Comparison of ENCODE assay signal across 8 cellular contexts in the genomic region with DNA sequence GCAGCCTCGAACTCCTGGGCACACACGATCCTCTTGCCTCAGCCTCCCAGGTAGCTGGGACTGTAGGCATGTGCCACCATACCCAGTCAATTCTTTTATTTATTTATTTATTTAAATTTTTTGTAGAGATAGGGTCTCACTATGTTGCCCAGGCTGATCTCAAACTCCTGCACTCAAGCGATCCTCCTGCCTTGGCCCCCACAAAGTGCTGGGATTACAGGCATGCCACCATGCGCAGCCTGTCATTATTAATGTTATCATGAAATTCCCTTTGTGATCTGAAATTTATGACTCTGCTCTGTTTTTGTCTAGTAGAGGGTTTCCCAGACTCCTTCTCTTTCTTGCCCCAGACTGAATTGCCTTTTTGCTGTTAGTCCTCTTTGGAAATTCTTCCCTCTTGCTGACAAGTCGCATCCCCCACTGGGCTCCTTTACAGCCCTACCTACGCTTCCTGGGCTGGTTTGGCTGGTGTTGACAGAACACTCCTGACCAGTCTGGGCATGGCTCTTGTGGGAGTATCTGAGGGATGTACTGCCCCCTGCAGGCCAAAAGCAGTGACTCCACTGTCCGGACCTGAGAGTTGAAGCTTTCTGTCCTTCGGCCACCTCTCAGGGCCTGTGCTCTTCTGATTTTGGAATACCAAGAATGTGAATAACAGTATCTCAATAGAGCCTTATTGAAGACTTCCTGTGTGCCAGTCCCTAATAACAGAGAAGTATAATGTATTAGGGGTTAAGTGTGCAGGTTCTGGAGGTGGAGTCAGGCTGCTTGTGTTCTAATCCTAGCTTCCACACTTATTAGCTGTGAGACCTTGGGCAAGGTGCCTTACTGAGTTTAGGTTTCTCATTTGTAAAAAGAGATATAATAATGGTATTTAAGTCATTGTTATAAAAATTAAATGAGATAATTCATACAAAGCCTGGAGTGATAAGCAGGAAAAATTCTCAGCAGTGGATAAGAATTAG. TPM values are rescaled to one million over a fixed set of nuclear protein-coding genes. Genes with fewer than 3 reads are reported as not detected.
DNase-seq lines count a peak whose midpoint lies in the region; ATAC-seq and TF ChIP-seq lines count a peak whose summit lies in the region.

No MANE protein-coding gene starts in this region.

- H3F3A ChIP-seq in GM23248 (ENCODE audit: insufficient read depth) = no peaks in the 10 kb centered on the region

- H3K79me2 ChIP-seq in GM23248 (ENCODE audit: insufficient read depth) = no peaks in the 10 kb centered on the region

- in situ Hi-C loops in GM23248 (cut with MboI) = no loop called here

- peaks cover 6% of the 10 kb centered on the region for H3K36me3 Mint-ChIP-seq in central memory CD8-positive, alpha-beta T cell (ENCODE audit: insufficient read depth)

- DNase-seq in DMS153 (lab: John Stamatoyannopoulos, UW) = peak; percentile 54
- DNase-seq in GM23248 = peak; percentile 76
- peak; percentile 39 for DNase-seq in NCI-H1105 treated with DMSO at 0.1 percent for 48 hours (lab: John Stamatoyannopoulos, UW)
- DNase-seq in activated CD4-positive, CD25-positive, alpha-beta regulatory T cell (lab: John Stamatoyannopoulos, UW) = peak; percentile 8 to 25 (median 18)
- DNase-seq in central memory CD8-positive, alpha-beta T cell (ENCODE audit: low spot score in 2 of 2) = peak; percentile 18 to 33
- peak; percentile 8 to 31 (median 18) for DNase-seq in stimulated activated CD4-positive, alpha-beta T cell treated with anti-CD3 and anti-CD28 coated beads, TNF-alpha, amount 100 ng/mL, for 4 hours (ENCODE audit: low read depth in 3 of 3)
- DNase-seq in NCI-H128 (lab: John Stamatoyannopoulos, UW; ENCODE audit: unreplicated experiment) = no peak

- H3K27ac ChIP-seq in GM23248 (no peak overlapping the region), liver (ENCODE audit: low read depth in 1 of 2, low read length in 2 of 2) (peak overlapping the region in 1 of 2 donors; percentile 20)

- peaks cover 5% of the 10 kb centered on the region for H3K4me1 Mint-ChIP-seq in central memory CD8-positive, alpha-beta T cell

- WGBS in GM23248 (ENCODE audit: low coverage in 1 of 2, low lambda C conversion rate in 2 of 2, missing lambda C conversion rate in 2 of 2), 2 experiments = 80 to 85% methylated on average over 8 of the region's 8 CpGs
- WGBS in liver = 66% methylated on average over 8 of the region's 8 CpGs

- H3K4me2 ChIP-seq in GM23248 (ENCODE audit: unreplicated experiment) = peak overlapping the region; percentile 39

- H3K4me1 ChIP-seq in GM23248 (ENCODE audit: insufficient read depth) (no peaks in the 10 kb centered on the region), liver (ENCODE audit: control insufficient read depth in 4 of 4, insufficient read depth in 4 of 4, low read length in 3 of 4) (peaks cover 2 to 45% (median 35%) of the 10 kb centered on the region in 4 donors)

- H3K4me3 ChIP-seq in GM23248 (no peak overlapping the region), liver (ENCODE audit: low read depth in 1 of 3, low read length in 3 of 3) (no peak overlapping the region)

- no peaks in the 10 kb centered on the region for H3K27me3 ChIP-seq in GM23248 (replicated peaks; ENCODE audit: insufficient read depth)
- no peaks in the 10 kb centered on the region for H3K27me3 ChIP-seq in liver (ENCODE audit: control insufficient read depth in 4 of 4, insufficient read depth in 4 of 4, low read length in 3 of 4)

- no peaks in the 10 kb centered on the region for H4K20me1 ChIP-seq in GM23248 (ENCODE audit: insufficient read depth)

- no peak overlapping the region for H3K4me3 Mint-ChIP-seq in central memory CD8-positive, alpha-beta T cell

- peak; percentile 83 for TF ChIP-seq CTCF in liver (IDR thresholded peaks at IDR 0.05; ENCODE audit: low read depth, low read length, missing input control)

- no peaks in the 10 kb centered on the region for H3K9me3 ChIP-seq in GM23248 (ENCODE audit: low read depth)
- no peaks in the 10 kb centered on the region for H3K9me3 ChIP-seq in liver (ENCODE audit: control insufficient read depth in 4 of 4, low read length in 3 of 4)

- no peak overlapping the region for H3K27ac Mint-ChIP-seq in central memory CD8-positive, alpha-beta T cell (ENCODE audit: low read depth)

- peak overlapping the region; percentile 58; the same call in 1 of the 2 replicates for H2AFZ ChIP-seq in GM23248

- H3K9me3 Mint-ChIP-seq in central memory CD8-positive, alpha-beta T cell = no peaks in the 10 kb centered on the region

- peak; percentile 46 for ATAC-seq in central memory CD8-positive, alpha-beta T cell (replicated peaks; ENCODE audit: extremely low read depth, poor library complexity, severe bottlenecking)

- no peaks in the 10 kb centered on the region for H3K9me2 ChIP-seq in GM23248 (ENCODE audit: insufficient read depth)

- H3K27me3 Mint-ChIP-seq in central memory CD8-positive, alpha-beta T cell = no peaks in the 10 kb centered on the region

- no peak overlapping the region for H3K9ac ChIP-seq in GM23248
- no peak overlapping the region for H3K9ac ChIP-seq in liver (ENCODE audit: low read depth in 1 of 2, low read length in 2 of 2)

- H3K36me3 ChIP-seq in GM23248 (ENCODE audit: low read depth) = no peaks in the 10 kb centered on the region
- no peaks in the 10 kb centered on the region for H3K36me3 ChIP-seq in liver (ENCODE audit: control insufficient read depth in 4 of 4, insufficient read depth in 3 of 4, low read depth in 1 of 4, low read length in 3 of 4)

- TF ChIP-seq RAD21 in liver (IDR thresholded peaks at IDR 0.05) = peak; percentile 79 to 88

TF ChIP-seq in liver, 16 proteins besides CTCF, POLR2A, EP300 and RAD21:
- TF ChIP-seq RXRA (IDR thresholded peaks at IDR 0.05) = peak in 1 of 2 donors; percentile 39
- TF ChIP-seq YY1 (IDR thresholded peaks at IDR 0.05) = no peak
- TF ChIP-seq, protein P1, sequence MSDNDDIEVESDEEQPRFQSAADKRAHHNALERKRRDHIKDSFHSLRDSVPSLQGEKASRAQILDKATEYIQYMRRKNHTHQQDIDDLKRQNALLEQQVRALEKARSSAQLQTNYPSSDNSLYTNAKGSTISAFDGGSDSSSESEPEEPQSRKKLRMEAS (IDR thresholded peaks at IDR 0.05) = no peak
- TF ChIP-seq HNF4A (conservative IDR thresholded peaks at IDR 0.05) = peak in 1 of 2 donors; percentile 10
- TF ChIP-seq NR2F2 (IDR thresholded peaks at IDR 0.05) = no peak
- no peak for TF ChIP-seq EGR1 (IDR thresholded peaks at IDR 0.05; ENCODE audit: low read depth in 2 of 2)
- peak; percentile 72 for TF ChIP-seq FOXA2 (IDR thresholded peaks at IDR 0.05)
- TF ChIP-seq GABPA (IDR thresholded peaks at IDR 0.05 in 1 of 2, conservative IDR thresholded peaks at IDR 0.05 in 1 of 2) = no peak
- peak; percentile 54 for TF ChIP-seq FOXA1 (IDR thresholded peaks at IDR 0.05)
- peak; percentile 39 for TF ChIP-seq SP1 (IDR thresholded peaks at IDR 0.05)
- no peak for TF ChIP-seq HNF4G (IDR thresholded peaks at IDR 0.05)
- TF ChIP-seq, protein P2, sequence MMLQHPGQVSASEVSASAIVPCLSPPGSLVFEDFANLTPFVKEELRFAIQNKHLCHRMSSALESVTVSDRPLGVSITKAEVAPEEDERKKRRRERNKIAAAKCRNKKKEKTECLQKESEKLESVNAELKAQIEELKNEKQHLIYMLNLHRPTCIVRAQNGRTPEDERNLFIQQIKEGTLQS (IDR thresholded peaks at IDR 0.05) = no peak

RNA-seq across cellular contexts. Expression of a gene that starts 28.2 kb away (rescaled TPM):
- total RNA-seq in GM23248 (2014; rRNA removed; shearing (Covaris generic)) = 1.7 and 3.2 TPM in 2 replicates
- polyA plus RNA-seq in GM23248 (2016; fragmentation: Nextera tagmentation; extraction: Ambion mirVana) (4.6 and 5.9 TPM in 2 replicates), liver (1 to 10 TPM in 1 of 2 donors, under 1 TPM in 1; 0.89 to 1.6 TPM)
- total RNA-seq in liver = 1 to 10 TPM; 1.9 to 2.1 TPM

RNA-seq across cellular contexts. Expression of a gene that starts 28.6 kb away (rescaled TPM):
- 425 and 470 TPM in 2 replicates for total RNA-seq in GM23248 (2014; rRNA removed; shearing (Covaris generic))
- polyA plus RNA-seq in GM23248 (2016; fragmentation: Nextera tagmentation; extraction: Ambion mirVana) = 774 and 806 TPM in 2 replicates
- 100 to 1,000 TPM; 255 to 261 TPM for total RNA-seq in liver
- polyA plus RNA-seq in liver = 100 to 1,000 TPM; 298 to 436 TPM
